Comparison of ENCODE assay signal across 16 cellular contexts in genomic region chr17:48729335-48730239, GRCh38. TPM values are rescaled to one million over a fixed set of nuclear protein-coding genes. Genes with fewer than 3 reads are reported as not detected.
A peak's percentile ranks its signal among the peaks of the same experiment; 100 is the strongest.
DNase-seq lines count a peak whose midpoint lies in the region; ATAC-seq and TF ChIP-seq lines count a peak whose summit lies in the region.
"Had no signal": no experiment of that assay in that cellular context is flagged by ENCODE, and none has a peak within 500 bp of the region (broad histone marks: within the 10 kb centered on the region; RNA-seq: fewer than 3 reads in every experiment).

No MANE protein-coding gene starts in this region.

- no peak overlapping the region for H3K23ac ChIP-seq in neuronal stem cell (ENCODE audit: low read depth, low read length, poor library complexity)

- H3K4me1 ChIP-seq in colonic mucosa, result no peaks in the 10 kb centered on the region
- H3K4me1 ChIP-seq in neuronal stem cell (ENCODE audit: control insufficient read depth in 2 of 2, insufficient read depth in 1 of 2, low read depth in 1 of 2, low read length in 2 of 2), result no peaks in the 10 kb centered on the region

- H3K9ac ChIP-seq in colonic mucosa (ENCODE audit: low read depth in 2 of 2, low read length in 2 of 2), result no peak overlapping the region
- no peak overlapping the region for H3K9ac ChIP-seq in neuronal stem cell (ENCODE audit: low read depth, low read length, poor library complexity)

- H2AK5ac ChIP-seq in neuronal stem cell (ENCODE audit: low read depth, low read length), result no peak overlapping the region

- H3K4me1 Mint-ChIP-seq in Calu3 (ENCODE audit: low read depth, unreplicated experiment) (peaks cover 20% of the 10 kb centered on the region), IgD-negative memory B cell (peaks cover 5 to 22% (median 13%) of the 10 kb centered on the region in 3 donors)
- H3K4me1 Mint-ChIP-seq in stimulated activated naive CD8-positive, alpha-beta T cell treated with anti-CD3 and anti-CD28 coated beads, Interleukin-15, amount 100 ng/mL, for 72 hours, result peaks cover 63% of the 10 kb centered on the region

- DNase-seq in Calu3 (no peak), colonic mucosa (peak; percentile 59), neuronal stem cell (ENCODE audit: low spot score) (no peak), germinal center (ENCODE audit: low spot score) (no peak)
- DNase-seq in stimulated activated naive CD8-positive, alpha-beta T cell treated with anti-CD3 and anti-CD28 coated beads, Interleukin-15, amount 100 ng/mL, for 72 hours, result no peak
- DNase-seq: activated CD8-positive, alpha-beta memory T cell treated with anti-CD3 and anti-CD28 coated beads, Interleukin-2, amount 10 ng/mL, durations not matched to agents 7 days and 5 days; dorsolateral prefrontal cortex; OCI-M1; stimulated activated CD4-positive, alpha-beta T cell treated with anti-CD3 and anti-CD28 coated beads, Interleukin-4, amount 100 ng/mL, for 24 hours; T1000 had no signal

- H2BK5ac ChIP-seq in neuronal stem cell (ENCODE audit: low read length), result no peak overlapping the region

- no peaks in the 10 kb centered on the region for H3K79me1 ChIP-seq in neuronal stem cell (ENCODE audit: low read depth, low read length)

- H2BK15ac ChIP-seq in neuronal stem cell (ENCODE audit: low read length), result no peak overlapping the region

- H3K4me3 ChIP-seq in colonic mucosa (peak overlapping the region; percentile 21), neuronal stem cell (ENCODE audit: low read length in 2 of 2) (no peak overlapping the region)

- intact Hi-C loops in Calu3 (cut with micrococcal nuclease; ENCODE audit: unreplicated experiment), result no loop called here
- intact Hi-C loops in colonic mucosa (cut with DNase I), result no loop called here

- no peak overlapping the region for H3K14ac ChIP-seq in neuronal stem cell (ENCODE audit: low read length)

- H3K9me3 Mint-ChIP-seq in Calu3 (ENCODE audit: low read depth, unreplicated experiment) (no peaks in the 10 kb centered on the region), IgD-negative memory B cell (peaks cover 0 to 8% (median 0%) of the 10 kb centered on the region in 3 donors)
- H3K9me3 Mint-ChIP-seq in stimulated activated naive CD8-positive, alpha-beta T cell treated with anti-CD3 and anti-CD28 coated beads, Interleukin-15, amount 100 ng/mL, for 72 hours, result no peaks in the 10 kb centered on the region
- H3K9me3 Mint-ChIP-seq: stimulated activated naive CD8-positive, alpha-beta T cell treated with anti-CD3 and anti-CD28 coated beads, Interleukin-15, Interleukin-2, amounts not matched to agents 100 ng/mL and 50 ng/mL, for 24 hours had no signal

- H3K27me3 ChIP-seq in colonic mucosa (peaks cover 47% of the 10 kb centered on the region), neuronal stem cell (ENCODE audit: control insufficient read depth in 3 of 3, insufficient read depth in 3 of 3, low read depth in 1 of 3, low read length in 3 of 3) (peaks cover 61 to 99% (median 96%) of the 10 kb centered on the region in 3 experiments)

- H3K18ac ChIP-seq in neuronal stem cell (ENCODE audit: low read length), result peak overlapping the region; percentile 72

- H3K36me3 Mint-ChIP-seq in Calu3 (ENCODE audit: insufficient read depth, unreplicated experiment), result peaks cover 10% of the 10 kb centered on the region
- H3K36me3 Mint-ChIP-seq in IgD-negative memory B cell, result no peaks in the 10 kb centered on the region
- H3K36me3 Mint-ChIP-seq: activated CD8-positive, alpha-beta memory T cell treated with anti-CD3 and anti-CD28 coated beads, Interleukin-2, amount 10 ng/mL, durations not matched to agents 7 days and 5 days had no signal

- no peak overlapping the region for H2BK12ac ChIP-seq in neuronal stem cell (ENCODE audit: low read length)

- BruUV-seq in Calu3 (replicated peaks; lab: Mats Ljungman, UMichigan), result no TSS peak

- H3K27ac ChIP-seq in colonic mucosa (peak overlapping the region; percentile 85), neuronal stem cell (replicated peaks; ENCODE audit: low read length) (no peak overlapping the region)
- H3K27ac ChIP-seq: dorsolateral prefrontal cortex had no signal

- no peak overlapping the region for H3K4me2 ChIP-seq in neuronal stem cell (ENCODE audit: insufficient read depth, low read length, poor library complexity, severe bottlenecking)

- H3K27me3 Mint-ChIP-seq in Calu3 (ENCODE audit: unreplicated experiment), result peaks cover 76% of the 10 kb centered on the region
- peaks cover 82% of the 10 kb centered on the region for H3K27me3 Mint-ChIP-seq in IgD-negative memory B cell
- H3K27me3 Mint-ChIP-seq in stimulated activated naive CD8-positive, alpha-beta T cell treated with anti-CD3 and anti-CD28 coated beads, Interleukin-15, amount 100 ng/mL, for 72 hours, result peaks cover 97% of the 10 kb centered on the region

- no CpG with 5 or more reads among the region's 19 CpGs for WGBS in neuronal stem cell (ENCODE audit: extremely low coverage in 2 of 2, insufficient read length in 2 of 2, insufficient replicate concordance in 1 of 2), 2 donors

- H2AFZ ChIP-seq in neuronal stem cell (ENCODE audit: low read length), result peak overlapping the region; percentile 64

- peak overlapping the region; percentile 70 for H3K4me3 Mint-ChIP-seq in Calu3 (ENCODE audit: low read depth, unreplicated experiment)
- peak overlapping the region in 1 of 4 donors; percentile 25 for H3K4me3 Mint-ChIP-seq in IgD-negative memory B cell
- peak overlapping the region in 1 of 2 donors; percentile 63 for H3K4me3 Mint-ChIP-seq in stimulated activated naive CD8-positive, alpha-beta T cell treated with anti-CD3 and anti-CD28 coated beads, Interleukin-15, amount 100 ng/mL, for 72 hours
- H3K4me3 Mint-ChIP-seq: activated CD8-positive, alpha-beta memory T cell treated with anti-CD3 and anti-CD28 coated beads, Interleukin-2, amount 10 ng/mL, durations not matched to agents 7 days and 5 days had no signal

- ATAC-seq in stimulated activated naive CD8-positive, alpha-beta T cell treated with anti-CD3 and anti-CD28 coated beads, Interleukin-15, amount 100 ng/mL, for 72 hours, result no peak
- ATAC-seq in GM18861 (IDR thresholded peaks at IDR 0.05; ENCODE audit: unreplicated experiment), result no peak
- ATAC-seq: activated CD8-positive, alpha-beta memory T cell treated with anti-CD3 and anti-CD28 coated beads, Interleukin-2, amount 10 ng/mL, durations not matched to agents 7 days and 5 days had no signal

- no peak for TF ChIP-seq CTCF in Calu3 (IDR thresholded peaks at IDR 0.05; ENCODE audit: unreplicated experiment)
- no peak for TF ChIP-seq CTCF in colonic mucosa (IDR thresholded peaks at IDR 0.05)

- H2BK120ac ChIP-seq in neuronal stem cell (ENCODE audit: low read depth, low read length), result no peak overlapping the region

- H3K27ac Mint-ChIP-seq in Calu3 (ENCODE audit: unreplicated experiment) (no peak overlapping the region), IgD-negative memory B cell (peak overlapping the region in 2 of 3 donors; percentile 39 to 53)
- no peak overlapping the region for H3K27ac Mint-ChIP-seq in stimulated activated naive CD8-positive, alpha-beta T cell treated with anti-CD3 and anti-CD28 coated beads, Interleukin-15, amount 100 ng/mL, for 72 hours
- H3K27ac Mint-ChIP-seq: activated CD8-positive, alpha-beta memory T cell treated with anti-CD3 and anti-CD28 coated beads, Interleukin-2, amount 10 ng/mL, durations not matched to agents 7 days and 5 days; stimulated activated naive CD8-positive, alpha-beta T cell treated with anti-CD3 and anti-CD28 coated beads, Interleukin-15, Interleukin-2, amounts not matched to agents 100 ng/mL and 50 ng/mL, for 24 hours had no signal

- CTCF ChIA-PET in Calu3 (lab: Charles Lee), result interaction anchor here (1.5 to 2.2 kb wide), 3 partner anchors 14 to 149 kb away, joined by 4 to 14 read pairs (median 8); no protein-coding TSS in a partner anchor

- H3K9me3 ChIP-seq in colonic mucosa, result no peaks in the 10 kb centered on the region
- H3K9me3 ChIP-seq in neuronal stem cell (replicated peaks in 1 of 2; ENCODE audit: control insufficient read depth in 2 of 2, insufficient read depth in 1 of 2, low read depth in 1 of 2, low read length in 2 of 2), result peaks cover 0 to 7% of the 10 kb centered on the region in 2 donors

- no peak overlapping the region for H4K8ac ChIP-seq in neuronal stem cell (ENCODE audit: low read depth, low read length)

- H3K36me3 ChIP-seq in colonic mucosa (no peaks in the 10 kb centered on the region), neuronal stem cell (replicated peaks in 1 of 2; ENCODE audit: control insufficient read depth in 2 of 2, insufficient read depth in 2 of 2, low read length in 2 of 2) (no peaks in the 10 kb centered on the region)

- no peak overlapping the region for H4K91ac ChIP-seq in neuronal stem cell (ENCODE audit: low read depth, low read length, poor library complexity)

- no peak overlapping the region for H3K4ac ChIP-seq in neuronal stem cell (ENCODE audit: low read length)

RNA-seq across cellular contexts. Expression of gene HOXB13, which starts 1.0 kb away (rescaled TPM):
- total RNA-seq in Calu3 (2022), result 1.1 and 1.9 TPM in 2 replicates
- not detected for polyA plus RNA-seq in IgD-negative memory B cell
- 100 to 1,000 TPM in 1 of 2 donors, 10 to 100 TPM in 1; 82.9 to 122 TPM for total RNA-seq in colonic mucosa
- polyA plus RNA-seq in neuronal stem cell (2013, experiment 1 of 2), result not detected
- polyA plus RNA-seq in neuronal stem cell (2013, experiment 2 of 2), result not detected
- total RNA-seq: activated CD8-positive, alpha-beta memory T cell treated with anti-CD3 and anti-CD28 coated beads, Interleukin-2, amount 10 ng/mL, durations not matched to agents 7 days and 5 days; dorsolateral prefrontal cortex; glomerular endothelial cell; liver had no signal
- polyA plus RNA-seq: adipose tissue, liver had no signal

RNA-seq across cellular contexts. Expression of gene PRAC2, which starts 6.6 kb away (rescaled TPM):
- total RNA-seq in Calu3 (2022), result not detected in 2 replicates
- polyA plus RNA-seq in IgD-negative memory B cell, result not detected
- total RNA-seq in colonic mucosa, result 10 to 100 TPM; 12.9 to 19.4 TPM
- polyA plus RNA-seq in neuronal stem cell (2013, experiment 1 of 2), result not detected
- polyA plus RNA-seq in neuronal stem cell (2013, experiment 2 of 2), result not detected
- total RNA-seq: activated CD8-positive, alpha-beta memory T cell treated with anti-CD3 and anti-CD28 coated beads, Interleukin-2, amount 10 ng/mL, durations not matched to agents 7 days and 5 days; dorsolateral prefrontal cortex; glomerular endothelial cell; liver had no signal
- polyA plus RNA-seq: adipose tissue, liver had no signal

RNA-seq across cellular contexts. Expression of gene PRAC1, which starts 7.3 kb away (rescaled TPM):
- not detected in 2 replicates for total RNA-seq in Calu3 (2022)
- polyA plus RNA-seq in IgD-negative memory B cell, result not detected
- 100 to 1,000 TPM; 237 to 328 TPM for total RNA-seq in colonic mucosa
- polyA plus RNA-seq in neuronal stem cell (2013, experiment 1 of 2), result not detected
- not detected for polyA plus RNA-seq in neuronal stem cell (2013, experiment 2 of 2)
- total RNA-seq: activated CD8-positive, alpha-beta memory T cell treated with anti-CD3 and anti-CD28 coated beads, Interleukin-2, amount 10 ng/mL, durations not matched to agents 7 days and 5 days; dorsolateral prefrontal cortex; glomerular endothelial cell; liver had no signal
- polyA plus RNA-seq: adipose tissue, liver had no signal

Comparison
In these comparisons a context has a peak if more than half of its experiments do, and no peak if none do; other contexts are left out.
1. H3K27ac Mint-ChIP-seq: peak in IgD-negative memory B cell (2 of 3); none in Calu3 (single experiment) and stimulated activated naive CD8-positive, alpha-beta T cell treated with anti-CD3 and anti-CD28 coated beads, Interleukin-15, amount 100 ng/mL, for 72 hours (0 of 2).
2. RNA of gene HOXB13, which starts 1.0 kb away (total RNA-seq): 82.9 to 122 TPM in colonic mucosa; 1.1 to 1.9 TPM in Calu3; every median in the first group is over 10 times any median in the second.
3. RNA of gene PRAC2, which starts 6.6 kb away (total RNA-seq): 12.9 to 19.4 TPM in colonic mucosa; not detected in Calu3; every median in the first group is over 10 times any median in the second.
4. RNA of gene PRAC1, which starts 7.3 kb away (total RNA-seq): 237 to 328 TPM in colonic mucosa; not detected in Calu3; every median in the first group is over 100 times any median in the second.